In the genomic region with DNA sequence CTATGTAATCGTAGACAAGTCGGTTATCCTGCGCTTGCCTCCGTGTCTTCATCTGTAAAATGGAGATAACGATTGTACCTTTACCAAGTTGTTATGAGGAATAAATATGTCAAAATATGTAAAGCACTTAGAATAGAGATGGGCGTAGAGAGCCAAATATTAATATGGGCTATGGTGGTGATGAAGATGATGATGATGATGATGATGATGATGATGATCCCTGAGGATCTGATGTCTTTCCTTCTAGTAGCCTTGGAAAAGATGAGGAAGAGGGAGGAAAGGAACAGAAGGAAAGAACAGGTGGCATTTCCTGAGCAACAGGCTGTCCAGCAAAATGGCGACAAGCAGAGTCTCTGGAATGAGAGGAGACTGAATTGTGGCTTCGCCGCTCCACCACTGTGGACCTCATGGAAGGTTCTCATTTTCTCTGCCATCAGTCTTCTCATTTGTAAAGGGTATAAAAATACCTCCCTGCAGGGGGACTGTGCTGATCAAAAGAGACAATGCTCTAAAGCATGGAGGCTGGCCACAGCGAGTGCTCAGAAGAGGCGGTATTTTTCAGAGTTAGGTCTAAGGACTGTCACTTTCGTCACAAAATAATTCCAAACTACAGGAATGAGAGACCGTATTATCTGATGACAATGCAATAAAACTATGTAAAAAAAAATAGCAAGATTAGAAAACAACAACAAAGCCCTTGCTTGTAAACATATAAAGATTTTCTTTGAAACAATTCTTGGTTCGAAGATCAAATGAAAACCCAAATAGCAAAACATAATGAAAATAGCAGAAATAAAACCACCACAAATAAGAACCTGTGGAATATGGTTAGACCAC, we compare ENCODE assay signal across 33 cellular contexts. TPM values are rescaled to one million over a fixed set of nuclear protein-coding genes. Genes with fewer than 3 reads are reported as not detected.
"Had no signal": no experiment of that assay in that cellular context is flagged by ENCODE, and none has a peak within 500 bp of the region (broad histone marks: within the 10 kb centered on the region; RNA-seq: fewer than 3 reads in every experiment).

No MANE protein-coding gene starts in this region.

- H2AFZ ChIP-seq: hepatocyte had no signal

- ATAC-seq: activated CD4-positive, CD25-positive, alpha-beta regulatory T cell treated with anti-CD3 and anti-CD28 coated beads, Interleukin-2, amount 50 U/mL, for 24 hours; activated CD8-positive, alpha-beta T cell treated with anti-CD3 and anti-CD28 coated beads for 36 hours; activated naive CD4-positive, alpha-beta T cell treated with anti-CD3 and anti-CD28 coated beads, Interleukin-2, amount 50 U/mL, for 72 hours; activated T-cell treated with anti-CD3 and anti-CD28 coated beads, Interleukin-2, amount 50 U/mL, for 4 hours; activated T-helper 17 cell treated with anti-CD3 and anti-CD28 coated beads, Interleukin-2, amount 50 U/mL, for 72 hours; effector memory CD8-positive, alpha-beta T cell; foreskin keratinocyte; gastrocnemius medialis; heart right ventricle; T-helper 17 cell had no signal

- H3K36me3 ChIP-seq: ascending aorta, breast epithelium, cardiac muscle cell, gastrocnemius medialis, WERI-Rb-1 had no signal

- H3K4me1 ChIP-seq: ascending aorta, breast epithelium, foreskin keratinocyte, gastrocnemius medialis, heart right ventricle had no signal

- DNase-seq: activated B cell treated with CpG ODN at 0.5 μM for 24 hours; activated CD4-positive, alpha-beta T cell treated with anti-CD3 and anti-CD28 coated beads for 48 hours; activated CD4-positive, alpha-beta T cell treated with anti-CD3 and anti-CD28 coated beads, Interleukin-2, amount 50 U/mL, for 1 hour; activated CD4-positive, alpha-beta T cell treated with anti-CD3 and anti-CD28 coated beads, Interleukin-2, amount 50 U/mL, for 48 hours; activated CD8-positive, alpha-beta memory T cell treated with anti-CD3 and anti-CD28 coated beads for 24 hours; activated CD8-positive, alpha-beta T cell treated with anti-CD3 and anti-CD28 coated beads for 36 hours; activated effector memory CD4-positive, alpha-beta T cell treated with Interleukin-2 at 50 U/mL for 16 hours; activated naive CD4-positive, alpha-beta T cell treated with anti-CD3 and anti-CD28 coated beads, Interleukin-2, amount 10 ng/mL, durations not matched to agents 7 days and 5 days; activated naive CD8-positive, alpha-beta T cell treated with anti-CD3 and anti-CD28 coated beads, Interleukin-2, amount 10 ng/mL, durations not matched to agents 7 days and 5 days; activated T-cell treated with anti-CD3 and anti-CD28 coated beads, Interleukin-2, amount 50 U/mL, for 4 hours; central memory CD4-positive, alpha-beta T cell; cortex of kidney; dermis blood vessel endothelial cell; effector CD4-positive, alpha-beta T cell; effector memory CD8-positive, alpha-beta T cell; erythroblast; foreskin keratinocyte; gastrocnemius medialis; glutamatergic neuron; heart right ventricle; T-helper 17 cell; T1000; WERI-Rb-1 had no signal

- H3K9me3 ChIP-seq: ascending aorta, breast epithelium, esophagus muscularis mucosa, gastrocnemius medialis, heart right ventricle had no signal

- H3K27me3 ChIP-seq: ascending aorta, breast epithelium, cardiac muscle cell, esophagus muscularis mucosa, foreskin keratinocyte, gastrocnemius medialis, heart right ventricle, hepatocyte had no signal

- H3K4me3 ChIP-seq: ascending aorta, breast epithelium, cardiac muscle cell, esophagus muscularis mucosa, gastrocnemius medialis, heart right ventricle, hepatocyte had no signal

- H3K27ac ChIP-seq: ascending aorta, breast epithelium, cardiac muscle cell, esophagus muscularis mucosa, foreskin keratinocyte, gastrocnemius medialis, heart right ventricle, hepatocyte, WERI-Rb-1 had no signal

- FAIRE-seq: colon had no signal

- H3K4me2 ChIP-seq: hepatocyte had no signal

- H3K79me2 ChIP-seq: hepatocyte had no signal

RNA-seq across cellular contexts. Expression of gene RCVRN, which starts 17.2 kb away (rescaled TPM):
- total RNA-seq: activated CD8-positive, alpha-beta T cell treated with anti-CD3 and anti-CD28 coated beads for 36 hours; activated naive CD4-positive, alpha-beta T cell treated with anti-CD3 and anti-CD28 coated beads, Interleukin-2, amount 50 U/mL, for 72 hours; activated naive CD8-positive, alpha-beta T cell treated with anti-CD3 and anti-CD28 coated beads, Interleukin-2, amount 10 ng/mL, durations not matched to agents 7 days and 5 days; activated T-cell treated with anti-CD3 and anti-CD28 coated beads, Interleukin-2, amount 50 U/mL, for 4 hours; activated T-helper 17 cell treated with anti-CD3 and anti-CD28 coated beads, Interleukin-2, amount 50 U/mL, for 72 hours; ascending aorta; chondrocyte; dermis blood vessel endothelial cell; foreskin keratinocyte; gastrocnemius medialis; T-helper 17 cell had no signal
- polyA plus RNA-seq: cardiac muscle cell, foreskin keratinocyte had no signal
